8 cellular contexts compared by ENCODE assay signal in the genomic region with DNA sequence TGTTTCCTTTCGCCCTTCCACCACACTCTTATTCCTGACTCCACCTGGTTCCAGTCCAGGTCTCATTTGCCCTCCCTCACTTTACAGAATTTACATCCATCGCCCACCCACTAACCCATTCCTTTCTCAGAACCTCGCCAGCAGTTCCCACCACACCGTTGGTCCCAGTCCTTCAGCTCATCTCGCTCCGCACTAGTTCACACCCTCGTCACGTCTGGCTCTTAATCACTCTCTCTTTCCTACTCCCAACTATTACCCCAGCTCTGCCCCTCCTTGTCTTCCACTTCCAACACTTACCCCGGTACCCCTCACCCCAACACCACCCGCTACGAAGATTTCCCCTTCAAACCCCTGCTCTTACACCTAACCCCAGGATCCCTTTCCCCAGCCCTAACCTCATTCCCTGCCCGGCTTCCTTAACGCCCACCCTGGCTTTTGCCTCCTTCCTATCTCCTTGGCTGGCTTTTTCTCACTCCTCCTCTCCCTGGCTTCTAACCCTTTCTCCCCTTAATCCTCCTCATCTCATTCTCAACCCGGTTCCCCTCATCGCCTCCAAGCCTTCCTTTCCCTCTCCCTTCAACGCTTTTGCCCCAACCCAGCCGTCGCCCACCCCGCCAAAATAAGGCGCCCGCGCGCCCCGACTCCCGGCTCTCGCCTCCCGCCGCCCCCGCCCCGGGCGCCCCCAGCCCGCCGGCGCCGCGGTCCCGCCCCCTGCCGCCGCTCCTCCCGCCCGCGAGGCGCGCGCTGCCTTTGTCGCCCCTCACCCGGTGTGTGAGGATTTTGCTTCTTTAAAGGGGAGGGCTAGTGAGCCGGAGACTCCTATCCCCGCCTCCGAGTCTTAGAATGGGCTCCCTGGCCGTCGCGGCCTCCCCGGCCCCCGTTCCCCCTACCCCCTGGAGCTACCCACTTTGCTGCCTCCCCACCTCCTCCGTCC. TPM values are rescaled to one million over a fixed set of nuclear protein-coding genes. Genes with fewer than 3 reads are reported as not detected.
A peak's percentile ranks its signal among the peaks of the same experiment; 100 is the strongest.
DNase-seq lines count a peak whose midpoint lies in the region; ATAC-seq and TF ChIP-seq lines count a peak whose summit lies in the region.

No MANE protein-coding gene starts in this region.

- WGBS in right lobe of liver (ENCODE audit: insufficient coverage, low coverage, low lambda C conversion rate, missing lambda C conversion rate), result 2% methylated on average over 52 of the region's 56 CpGs

- TF ChIP-seq POLR2A in right lobe of liver (IDR thresholded peaks at IDR 0.05), result no peak

- H3K4me1 ChIP-seq in right lobe of liver (peaks cover 0 to 7% (median 2%) of the 10 kb centered on the region in 4 donors), thoracic aorta (ENCODE audit: control insufficient read depth in 1 of 2, low read depth in 2 of 2) (peaks cover 9 to 18% of the 10 kb centered on the region in 2 donors)

- H3K27ac ChIP-seq in brain microvascular endothelial cell (no peak overlapping the region), right lobe of liver (no peak overlapping the region), thoracic aorta (peak overlapping the region in 1 of 2 donors; percentile 67)

- no peaks in the 10 kb centered on the region for H3K27me3 ChIP-seq in brain microvascular endothelial cell (replicated peaks)
- no peaks in the 10 kb centered on the region for H3K27me3 ChIP-seq in right lobe of liver
- no peaks in the 10 kb centered on the region for H3K27me3 ChIP-seq in thoracic aorta (replicated peaks; ENCODE audit: insufficient read depth)

- DNase-seq in activated naive CD4-positive, alpha-beta T cell treated with Interleukin-2 at 50 U/mL for 16 hours, result peak; percentile 10
- DNase-seq in activated naive CD4-positive, alpha-beta T cell treated with anti-CD3 and anti-CD28 coated beads, Interleukin-2, amount 50 U/mL, for 16 hours, result no peak
- peak; percentile 32 for DNase-seq in NCI-H2227 treated with DMSO at 0.1 percent for 48 hours (lab: John Stamatoyannopoulos, UW)
- DNase-seq in brain microvascular endothelial cell, result no peak
- DNase-seq in right lobe of liver, result peak in 1 of 3 donors; percentile 38
- peak; percentile 2 for DNase-seq in thoracic aorta (ENCODE audit: low spot score)
- DNase-seq in hippocampal formation (lab: John Stamatoyannopoulos, UW), result no peak

- in situ Hi-C loops in brain microvascular endothelial cell (cut with HindIII; ENCODE audit: low pct_ligation_motif_present, low sequenced_read_pairs), result no loop called here

- intact Hi-C loops in right lobe of liver (cut with DNase I), result no loop called here

- no peak for TF ChIP-seq CTCF in brain microvascular endothelial cell (IDR thresholded peaks at IDR 0.05; ENCODE audit: low read depth, low read length, missing control alignments)
- no peak for TF ChIP-seq CTCF in right lobe of liver (IDR thresholded peaks at IDR 0.05)
- no peak for TF ChIP-seq CTCF in thoracic aorta (IDR thresholded peaks at IDR 0.05)

- peak overlapping the region; percentile 81 for H3K4me3 ChIP-seq in brain microvascular endothelial cell (ENCODE audit: low read depth, low read length)
- peak overlapping the region; percentile 65 to 81 (median 66) for H3K4me3 ChIP-seq in right lobe of liver
- H3K4me3 ChIP-seq in thoracic aorta, result peak overlapping the region; percentile 99

- no peaks in the 10 kb centered on the region for H3K9me3 ChIP-seq in right lobe of liver
- no peaks in the 10 kb centered on the region for H3K9me3 ChIP-seq in thoracic aorta

- peak; percentile 13 for ATAC-seq in HG02840 (IDR thresholded peaks at IDR 0.05; ENCODE audit: low FRiP score, unreplicated experiment)
- ATAC-seq in right lobe of liver, result peak; percentile 60 to 77 (median 62)
- ATAC-seq in thoracic aorta (ENCODE audit: insufficient number of reproducible peaks, low FRiP score, low read depth), result peak; percentile 38

- H3K36me3 ChIP-seq in brain microvascular endothelial cell (replicated peaks), result no peaks in the 10 kb centered on the region
- no peaks in the 10 kb centered on the region for H3K36me3 ChIP-seq in right lobe of liver
- H3K36me3 ChIP-seq in thoracic aorta, result no peaks in the 10 kb centered on the region

RNA-seq across cellular contexts. Expression of a gene that starts 0.5 kb away (rescaled TPM):
- total RNA-seq in right lobe of liver (1 to 10 TPM in 5 of 6 experiments, under 1 TPM in 1; 0.87 to 2.0 (median 1.3) TPM), thoracic aorta (1 to 10 TPM; 3.3 to 3.8 TPM)

RNA-seq across cellular contexts. Expression of a gene that starts 26.3 kb away (rescaled TPM):
- 10 to 100 TPM in 1 of 6 experiments, 1 to 10 TPM in 5; 7.2 to 10.8 (median 7.7) TPM for total RNA-seq in right lobe of liver
- total RNA-seq in thoracic aorta, result 10 to 100 TPM in 1 of 2 donors, 1 to 10 TPM in 1; 5.6 to 11.6 TPM

RNA-seq across cellular contexts. Expression of a gene that starts 26.7 kb away (rescaled TPM):
- total RNA-seq in right lobe of liver (10 to 100 TPM in 1 of 6 experiments, 1 to 10 TPM in 5; 3.7 to 10.8 (median 8.4) TPM), thoracic aorta (10 to 100 TPM in 1 of 2 donors, 1 to 10 TPM in 1; 5.3 to 11.6 TPM)

RNA-seq across cellular contexts. Expression of a gene that starts 47.0 kb away (rescaled TPM):
- 10 to 100 TPM; 11.3 to 51.9 (median 14.2) TPM for total RNA-seq in right lobe of liver
- 100 to 1,000 TPM; 131 to 170 TPM for total RNA-seq in thoracic aorta

Comparison
In these comparisons a context has a peak if more than half of its experiments do, and no peak if none do; other contexts are left out.
1. DNase-seq: peak in activated naive CD4-positive, alpha-beta T cell treated with Interleukin-2 at 50 U/mL for 16 hours (single experiment), NCI-H2227 treated with DMSO at 0.1 percent for 48 hours (single experiment) and thoracic aorta (single experiment); none in activated naive CD4-positive, alpha-beta T cell treated with anti-CD3 and anti-CD28 coated beads, Interleukin-2, amount 50 U/mL, for 16 hours (single experiment), brain microvascular endothelial cell (single experiment) and hippocampal formation (0 of 2).
2. Peak in every context shown above with its lines, with median percentiles within 50 percentile points of each other: ATAC-seq and H3K4me3 ChIP-seq.